Comparison of ENCODE assay signal across 1 cellular context in genomic region chr7:37095122-37095521, GRCh38.
TF ChIP-seq lines count a peak whose summit lies in the region.

No MANE protein-coding gene starts in this region.

TF ChIP-seq in HepG2, 621 proteins besides CTCF, POLR2A, EP300 and RAD21 (continued from another document):
- TF ChIP-seq SOX13 (IDR thresholded peaks at IDR 0.05), result no peak
- TF ChIP-seq SOX13 (CRISPR knock-in tag; conservative IDR thresholded peaks at IDR 0.05 in 1 of 2, IDR thresholded peaks at IDR 0.05 in 1 of 2), result peak in 1 of 2 experiments; percentile 40; a peak in 2 of 4 replicates
- 0 out of 2 replicates have a peak, but pooled peaks have one; percentile 28 for TF ChIP-seq SIX1 (CRISPR knock-in tag; IDR thresholded peaks at IDR 0.05; ENCODE audit: borderline replicate concordance)
- no peak for TF ChIP-seq HNF1A (IDR thresholded peaks at IDR 0.05; ENCODE audit: low read depth)
- peak; percentile 28; the same call in 1 of the 2 replicates for TF ChIP-seq HNF1A (CRISPR knock-in tag; IDR thresholded peaks at IDR 0.05; ENCODE audit: borderline replicate concordance)
- TF ChIP-seq FIP1L1 (IDR thresholded peaks at IDR 0.05; ENCODE audit: borderline replicate concordance, insufficient read depth, low read depth, low read length), result no peak
- no peak for TF ChIP-seq IRX3 (CRISPR knock-in tag; IDR thresholded peaks at IDR 0.05; ENCODE audit: borderline replicate concordance, low read depth)
- no peak for TF ChIP-seq ZNF605 (CRISPR knock-in tag; IDR thresholded peaks at IDR 0.05)
- TF ChIP-seq GFI1 (CRISPR knock-in tag; IDR thresholded peaks at IDR 0.05; ENCODE audit: borderline replicate concordance), result peak; percentile 96
- TF ChIP-seq SALL1 (CRISPR knock-in tag; IDR thresholded peaks at IDR 0.05), result peak; percentile 9; the same call in 1 of the 2 replicates
- TF ChIP-seq HMG20A (CRISPR knock-in tag; IDR thresholded peaks at IDR 0.05; ENCODE audit: borderline replicate concordance), result peak; percentile 63; the same call in 1 of the 2 replicates
- TF ChIP-seq RERE (CRISPR knock-in tag; IDR thresholded peaks at IDR 0.05; ENCODE audit: low read depth), result peak; percentile 43; the same call in 1 of the 2 replicates
- TF ChIP-seq FOXJ3 (CRISPR knock-in tag; IDR thresholded peaks at IDR 0.05; ENCODE audit: borderline replicate concordance), result peak; percentile 29; the same call in 1 of the 2 replicates
- peak; percentile 71; the same call in 1 of the 2 replicates for TF ChIP-seq ZNF609 (CRISPR knock-in tag; IDR thresholded peaks at IDR 0.05; ENCODE audit: borderline replicate concordance)
- no peak for TF ChIP-seq TEAD2 (CRISPR knock-in tag; IDR thresholded peaks at IDR 0.05)
- 0 out of 2 replicates have a peak, but pooled peaks have one; percentile 14 for TF ChIP-seq PPARG (CRISPR knock-in tag; conservative IDR thresholded peaks at IDR 0.05)
- TF ChIP-seq AHDC1 (CRISPR knock-in tag; IDR thresholded peaks at IDR 0.05; ENCODE audit: borderline replicate concordance), result peak; percentile 46; the same call in 1 of the 2 replicates
- no peak for TF ChIP-seq TGIF2 (CRISPR knock-in tag; IDR thresholded peaks at IDR 0.05)
- TF ChIP-seq FOXA1 (IDR thresholded peaks at IDR 0.05), result no peak
- TF ChIP-seq FOXA1 (CRISPR knock-in tag; IDR thresholded peaks at IDR 0.05), result peak; percentile 70
- peak; percentile 43; the same call in 1 of the 2 replicates for TF ChIP-seq NCOA2 (CRISPR knock-in tag; IDR thresholded peaks at IDR 0.05)
- TF ChIP-seq ZBTB1 (CRISPR knock-in tag; IDR thresholded peaks at IDR 0.05; ENCODE audit: borderline replicate concordance), result no peak
- no peak for TF ChIP-seq ZNF589 (CRISPR knock-in tag; conservative IDR thresholded peaks at IDR 0.05)
- no peak for TF ChIP-seq ZNF557 (CRISPR knock-in tag; IDR thresholded peaks at IDR 0.05)
- no peak for TF ChIP-seq ZNF10 (CRISPR knock-in tag; IDR thresholded peaks at IDR 0.05; ENCODE audit: borderline replicate concordance, low read depth)
TF ChIP-seq in HepG2: peak in this region for 18.
